24 cellular contexts compared by ENCODE assay signal in genomic region chr4:30776451-30776850, GRCh38. TPM values are rescaled to one million over a fixed set of nuclear protein-coding genes. Genes with fewer than 3 reads are reported as not detected.
"Had no signal": no experiment of that assay in that cellular context is flagged by ENCODE, and none has a peak within 500 bp of the region (broad histone marks: within the 10 kb centered on the region; RNA-seq: fewer than 3 reads in every experiment).

No MANE protein-coding gene starts in this region.

- H3K9me3 ChIP-seq: esophagus squamous epithelium, neutrophil, right atrium auricular region, sigmoid colon, thoracic aorta, transverse colon had no signal

- H3K27me3 Mint-ChIP-seq: naive thymus-derived CD4-positive, alpha-beta T cell; stimulated activated naive B cell treated with anti-CD40 and anti-IgM and Interleukin-4, amounts not matched to agents 10 μg/mL and 1 μg/mL and 100 μg/mL, for 72 hours; stimulated activated naive CD8-positive, alpha-beta T cell treated with anti-CD3 and anti-CD28 coated beads, Interleukin-15, amount 100 ng/mL, for 72 hours had no signal

- H3K27ac Mint-ChIP-seq: naive thymus-derived CD4-positive, alpha-beta T cell; stimulated activated naive B cell treated with anti-CD40 and anti-IgM and Interleukin-4, amounts not matched to agents 10 μg/mL and 1 μg/mL and 100 μg/mL, for 72 hours; stimulated activated naive CD8-positive, alpha-beta T cell treated with anti-CD3 and anti-CD28 coated beads, Interleukin-15, amount 100 ng/mL, for 72 hours had no signal

- H3K9me3 Mint-ChIP-seq: stimulated activated naive CD8-positive, alpha-beta T cell treated with anti-CD3 and anti-CD28 coated beads, Interleukin-15, amount 100 ng/mL, for 72 hours had no signal

- H3K27me3 ChIP-seq: dorsolateral prefrontal cortex, esophagus squamous epithelium, neutrophil, right atrium auricular region, sigmoid colon, transverse colon had no signal

- H3K4me3 ChIP-seq: dorsolateral prefrontal cortex, esophagus squamous epithelium, lung, right atrium auricular region, sigmoid colon, skin epidermis, thoracic aorta, transverse colon had no signal

- DNase-seq: cortex of kidney; dorsolateral prefrontal cortex; effector memory CD4-positive, alpha-beta T cell; esophagus squamous epithelium; foreskin melanocyte; head of caudate nucleus; hippocampal formation; left colon; left ventricle myocardium superior; naive thymus-derived CD4-positive, alpha-beta T cell; posterior cingulate gyrus; sigmoid colon; stimulated activated CD4-positive, alpha-beta T cell treated with anti-CD3 and anti-CD28 coated beads, Interleukin-2, amount 100 ng/mL, for 24 hours; stimulated activated CD4-positive, alpha-beta T cell treated with anti-CD3 and anti-CD28 coated beads, Interleukin-4, amount 100 ng/mL, for 4 hours; stimulated activated naive B cell treated with anti-CD40 and anti-IgM and Interleukin-4, amounts not matched to agents 10 μg/mL and 1 μg/mL and 100 μg/mL, for 72 hours; stimulated activated naive CD8-positive, alpha-beta T cell treated with anti-CD3 and anti-CD28 coated beads, Interleukin-15, amount 100 ng/mL, for 72 hours; transverse colon had no signal

- H3K36me3 ChIP-seq: esophagus squamous epithelium, neutrophil, right atrium auricular region, sigmoid colon, thoracic aorta, transverse colon had no signal

- H3K4me1 ChIP-seq: right atrium auricular region, transverse colon had no signal

- H3K4me3 Mint-ChIP-seq: naive thymus-derived CD4-positive, alpha-beta T cell; stimulated activated naive B cell treated with anti-CD40 and anti-IgM and Interleukin-4, amounts not matched to agents 10 μg/mL and 1 μg/mL and 100 μg/mL, for 72 hours; stimulated activated naive CD8-positive, alpha-beta T cell treated with anti-CD3 and anti-CD28 coated beads, Interleukin-15, amount 100 ng/mL, for 72 hours had no signal

- ATAC-seq: left colon; left ventricle myocardium superior; naive thymus-derived CD4-positive, alpha-beta T cell; stimulated activated naive B cell treated with anti-CD40 and anti-IgM and Interleukin-4, amounts not matched to agents 10 μg/mL and 1 μg/mL and 100 μg/mL, for 72 hours; stimulated activated naive CD8-positive, alpha-beta T cell treated with anti-CD3 and anti-CD28 coated beads, Interleukin-15, amount 100 ng/mL, for 72 hours had no signal

- H3K36me3 Mint-ChIP-seq: naive thymus-derived CD4-positive, alpha-beta T cell; stimulated activated naive B cell treated with anti-CD40 and anti-IgM and Interleukin-4, amounts not matched to agents 10 μg/mL and 1 μg/mL and 100 μg/mL, for 72 hours had no signal

- H3K4me1 Mint-ChIP-seq: naive thymus-derived CD4-positive, alpha-beta T cell; stimulated activated naive B cell treated with anti-CD40 and anti-IgM and Interleukin-4, amounts not matched to agents 10 μg/mL and 1 μg/mL and 100 μg/mL, for 72 hours; stimulated activated naive CD8-positive, alpha-beta T cell treated with anti-CD3 and anti-CD28 coated beads, Interleukin-15, amount 100 ng/mL, for 72 hours had no signal

- H3K27ac ChIP-seq: dorsolateral prefrontal cortex, epithelial cell of prostate, neutrophil, right atrium auricular region, skin epidermis had no signal

RNA-seq across cellular contexts. Expression of gene PCDH7, which starts 56.3 kb away (rescaled TPM):
- total RNA-seq: mononuclear cell; naive thymus-derived CD4-positive, alpha-beta T cell had no signal
